ENCODE assay signal across 1 cellular context in the genomic region with DNA sequence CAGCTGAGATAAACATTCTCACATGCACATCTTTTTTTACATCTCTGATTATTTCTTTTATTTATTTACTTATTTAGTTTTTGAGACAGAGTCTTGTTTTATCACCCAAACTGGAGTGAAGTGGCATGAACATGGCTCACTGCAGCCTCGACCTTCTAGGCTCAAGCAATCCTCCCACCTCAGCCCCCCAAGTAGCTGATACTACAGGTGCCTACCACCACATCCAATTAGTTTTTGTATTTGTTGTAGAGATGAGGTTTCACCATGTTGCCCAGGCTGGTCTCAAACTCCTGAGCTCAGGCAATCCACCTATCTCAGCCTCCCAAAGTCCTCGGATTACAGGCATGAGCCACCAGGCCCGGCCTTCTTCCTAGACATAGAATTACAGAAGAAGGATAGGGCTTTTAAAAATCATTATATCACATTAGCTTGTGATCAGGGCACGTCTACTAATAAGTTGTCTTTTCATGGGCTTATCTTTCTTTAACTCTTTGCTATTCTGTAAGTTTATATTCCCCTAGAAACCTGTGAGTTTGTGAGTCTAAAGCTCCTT.
A peak's percentile ranks its signal among the peaks of the same experiment; 100 is the strongest.
TF ChIP-seq lines count a peak whose summit lies in the region.

No MANE protein-coding gene starts in this region.

TF ChIP-seq in K562, 482 proteins besides CTCF, POLR2A, EP300 and RAD21:
- TF ChIP-seq ELF2 (CRISPR knock-in tag; IDR thresholded peaks at IDR 0.05) (0 out of 2 replicates have a peak, but pooled peaks have one; percentile 16), KAT2B (IDR thresholded peaks at IDR 0.05; ENCODE audit: low read depth, low read length) (no peak), KAT7 (CRISPR knock-in tag; IDR thresholded peaks at IDR 0.05; ENCODE audit: borderline replicate concordance) (no peak), NR2C1 (IDR thresholded peaks at IDR 0.05) (no peak), NR2C1 (tag; IDR thresholded peaks at IDR 0.05) (0 out of 2 replicates have a peak, but pooled peaks have one; percentile 12), ZNF239 (CRISPR knock-in tag; IDR thresholded peaks at IDR 0.05) (peak; percentile 6; the same call in 1 of the 2 replicates), FOSL1 (tag; conservative IDR thresholded peaks at IDR 0.05) (no peak), RHOXF2B (CRISPR knock-in tag; conservative IDR thresholded peaks at IDR 0.05) (peak; percentile 51; the same call in 1 of the 2 replicates), ZNF589 (CRISPR knock-in tag; IDR thresholded peaks at IDR 0.05; ENCODE audit: low read depth) (peak; percentile 51; the same call in 1 of the 2 replicates), ZNF79 (CRISPR knock-in tag; IDR thresholded peaks at IDR 0.05; ENCODE audit: low read depth) (peak; percentile 61; the same call in 1 of the 2 replicates), GTF2A2 (tag; IDR thresholded peaks at IDR 0.05) (0 out of 2 replicates have a peak, but pooled peaks have one; percentile 28), ETV1 (tag; conservative IDR thresholded peaks at IDR 0.05; ENCODE audit: low read depth) (0 out of 2 replicates have a peak, but pooled peaks have one; percentile 44), SMAD4 (CRISPR knock-in tag; conservative IDR thresholded peaks at IDR 0.05) (peak; percentile 79), ZNF696 (CRISPR knock-in tag; conservative IDR thresholded peaks at IDR 0.05) (no peak), MECOM (CRISPR knock-in tag; IDR thresholded peaks at IDR 0.05) (peak; percentile 45; the same call in 1 of the 2 replicates), ZNF197 (CRISPR knock-in tag; IDR thresholded peaks at IDR 0.05; ENCODE audit: low read depth) (0 out of 2 replicates have a peak, but pooled peaks have one; percentile 42), TEAD2 (tag; IDR thresholded peaks at IDR 0.05) (no peak), ZKSCAN8 (CRISPR knock-in tag; IDR thresholded peaks at IDR 0.05) (peak; percentile 27; the same call in 1 of the 2 replicates)
- TF ChIP-seq, protein P1, sequence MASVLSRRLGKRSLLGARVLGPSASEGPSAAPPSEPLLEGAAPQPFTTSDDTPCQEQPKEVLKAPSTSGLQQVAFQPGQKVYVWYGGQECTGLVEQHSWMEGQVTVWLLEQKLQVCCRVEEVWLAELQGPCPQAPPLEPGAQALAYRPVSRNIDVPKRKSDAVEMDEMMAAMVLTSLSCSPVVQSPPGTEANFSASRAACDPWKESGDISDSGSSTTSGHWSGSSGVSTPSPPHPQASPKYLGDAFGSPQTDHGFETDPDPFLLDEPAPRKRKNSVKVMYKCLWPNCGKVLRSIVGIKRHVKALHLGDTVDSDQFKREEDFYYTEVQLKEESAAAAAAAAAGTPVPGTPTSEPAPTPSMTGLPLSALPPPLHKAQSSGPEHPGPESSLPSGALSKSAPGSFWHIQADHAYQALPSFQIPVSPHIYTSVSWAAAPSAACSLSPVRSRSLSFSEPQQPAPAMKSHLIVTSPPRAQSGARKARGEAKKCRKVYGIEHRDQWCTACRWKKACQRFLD (CRISPR knock-in tag; IDR thresholded peaks at IDR 0.05), result 0 out of 2 replicates have a peak, but pooled peaks have one; percentile 63
- TF ChIP-seq, protein P2, sequence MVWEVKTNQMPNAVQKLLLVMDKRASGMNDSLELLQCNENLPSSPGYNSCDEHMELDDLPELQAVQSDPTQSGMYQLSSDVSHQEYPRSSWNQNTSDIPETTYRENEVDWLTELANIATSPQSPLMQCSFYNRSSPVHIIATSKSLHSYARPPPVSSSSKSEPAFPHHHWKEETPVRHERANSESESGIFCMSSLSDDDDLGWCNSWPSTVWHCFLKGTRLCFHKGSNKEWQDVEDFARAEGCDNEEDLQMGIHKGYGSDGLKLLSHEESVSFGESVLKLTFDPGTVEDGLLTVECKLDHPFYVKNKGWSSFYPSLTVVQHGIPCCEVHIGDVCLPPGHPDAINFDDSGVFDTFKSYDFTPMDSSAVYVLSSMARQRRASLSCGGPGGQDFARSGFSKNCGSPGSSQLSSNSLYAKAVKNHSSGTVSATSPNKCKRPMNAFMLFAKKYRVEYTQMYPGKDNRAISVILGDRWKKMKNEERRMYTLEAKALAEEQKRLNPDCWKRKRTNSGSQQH (CRISPR knock-in tag; IDR thresholded peaks at IDR 0.05), result 0 out of 2 replicates have a peak, but pooled peaks have one; percentile 38
